ENCODE assay signal across 22 cellular contexts in genomic region chr7:155681663-155682062, GRCh38. TPM values are rescaled to one million over a fixed set of nuclear protein-coding genes. Genes with fewer than 3 reads are reported as not detected.
A peak's percentile ranks its signal among the peaks of the same experiment; 100 is the strongest.
DNase-seq lines count a peak whose midpoint lies in the region; ATAC-seq lines count a peak whose summit lies in the region.
"Had no signal": no experiment of that assay in that cellular context is flagged by ENCODE, and none has a peak within 500 bp of the region (broad histone marks: within the 10 kb centered on the region; RNA-seq: fewer than 3 reads in every experiment).

No MANE protein-coding gene starts in this region.

- peaks cover 63% of the 10 kb centered on the region for H3K4me1 Mint-ChIP-seq in activated naive CD8-positive, alpha-beta T cell (ENCODE audit: low read depth)
- peaks cover 60% of the 10 kb centered on the region for H3K4me1 Mint-ChIP-seq in activated naive CD8-positive, alpha-beta T cell treated with anti-CD3 and anti-CD28 coated beads for 36 hours
- peaks cover 40 to 63% of the 10 kb centered on the region in 2 donors for H3K4me1 Mint-ChIP-seq in effector memory CD8-positive, alpha-beta T cell (ENCODE audit: low read depth in 2 of 2)
- H3K4me1 Mint-ChIP-seq in stimulated activated naive B cell treated with anti-CD40 and anti-IgM and Interleukin-4, amounts not matched to agents 10 μg/mL and 1 μg/mL and 100 μg/mL, for 72 hours, result peaks cover 22 to 52% of the 10 kb centered on the region in 2 donors

- H3K27me3 Mint-ChIP-seq in activated naive CD8-positive, alpha-beta T cell, result no peaks in the 10 kb centered on the region
- H3K27me3 Mint-ChIP-seq in activated naive CD8-positive, alpha-beta T cell treated with anti-CD3 and anti-CD28 coated beads for 36 hours, result no peaks in the 10 kb centered on the region
- no peaks in the 10 kb centered on the region for H3K27me3 Mint-ChIP-seq in effector memory CD8-positive, alpha-beta T cell
- H3K27me3 Mint-ChIP-seq in stimulated activated naive B cell treated with anti-CD40 and anti-IgM and Interleukin-4, amounts not matched to agents 10 μg/mL and 1 μg/mL and 100 μg/mL, for 72 hours, result no peaks in the 10 kb centered on the region

- ATAC-seq in HG03442 (IDR thresholded peaks at IDR 0.05; ENCODE audit: unreplicated experiment), result peak; percentile 33
- no peak for ATAC-seq in effector memory CD8-positive, alpha-beta T cell (replicated peaks)
- ATAC-seq in stimulated activated naive B cell treated with anti-CD40 and anti-IgM and Interleukin-4, amounts not matched to agents 10 μg/mL and 1 μg/mL and 100 μg/mL, for 72 hours (replicated peaks), result peak; percentile 46 to 63
- ATAC-seq: right cardiac atrium had no signal

- H3K27ac Mint-ChIP-seq in activated naive CD8-positive, alpha-beta T cell, result peak overlapping the region; percentile 72
- no peak overlapping the region for H3K27ac Mint-ChIP-seq in activated naive CD8-positive, alpha-beta T cell treated with anti-CD3 and anti-CD28 coated beads for 36 hours
- peak overlapping the region; percentile 7 to 84 for H3K27ac Mint-ChIP-seq in effector memory CD8-positive, alpha-beta T cell
- H3K27ac Mint-ChIP-seq in stimulated activated naive B cell treated with anti-CD40 and anti-IgM and Interleukin-4, amounts not matched to agents 10 μg/mL and 1 μg/mL and 100 μg/mL, for 72 hours, result peak overlapping the region; percentile 4

- DNase-seq in activated naive CD8-positive, alpha-beta T cell treated with anti-CD3 and anti-CD28 coated beads for 36 hours, result no peak
- DNase-seq in effector memory CD8-positive, alpha-beta T cell, result no peak
- DNase-seq in stimulated activated naive B cell treated with anti-CD40 and anti-IgM and Interleukin-4, amounts not matched to agents 10 μg/mL and 1 μg/mL and 100 μg/mL, for 72 hours, result no peak
- DNase-seq in stimulated activated CD4-positive, alpha-beta T cell treated with anti-CD3 and anti-CD28 coated beads, Interleukin-2, amount 100 ng/mL, for 48 hours, result no peak
- no peak for DNase-seq in dedifferentiated amniotic fluid mesenchymal stem cell (ENCODE audit: extremely low spot score)
- no peak for DNase-seq in nucleus accumbens (lab: John Stamatoyannopoulos, UW)
- DNase-seq: activated naive CD4-positive, alpha-beta T cell; Caco-2; caudate nucleus; dermis blood vessel endothelial cell; DND-41; GOT3; mucosa of descending colon; NCI-H1930; NCI-H69; right cardiac atrium; RPMI8226; SK-N-SH; transverse colon had no signal

- peaks cover 21% of the 10 kb centered on the region for H3K36me3 Mint-ChIP-seq in activated naive CD8-positive, alpha-beta T cell
- peaks cover 43% of the 10 kb centered on the region for H3K36me3 Mint-ChIP-seq in activated naive CD8-positive, alpha-beta T cell treated with anti-CD3 and anti-CD28 coated beads for 36 hours
- H3K36me3 Mint-ChIP-seq in effector memory CD8-positive, alpha-beta T cell (ENCODE audit: insufficient read depth), result peaks cover 66% of the 10 kb centered on the region
- H3K36me3 Mint-ChIP-seq in stimulated activated naive B cell treated with anti-CD40 and anti-IgM and Interleukin-4, amounts not matched to agents 10 μg/mL and 1 μg/mL and 100 μg/mL, for 72 hours, result peaks cover 39 to 50% of the 10 kb centered on the region in 2 donors

- no peaks in the 10 kb centered on the region for H3K9me3 Mint-ChIP-seq in activated naive CD8-positive, alpha-beta T cell (ENCODE audit: low read depth)
- H3K9me3 Mint-ChIP-seq in activated naive CD8-positive, alpha-beta T cell treated with anti-CD3 and anti-CD28 coated beads for 36 hours, result peaks cover 4% of the 10 kb centered on the region
- peaks cover 0 to 2% of the 10 kb centered on the region in 2 donors for H3K9me3 Mint-ChIP-seq in effector memory CD8-positive, alpha-beta T cell
- H3K9me3 Mint-ChIP-seq in stimulated activated naive B cell treated with anti-CD40 and anti-IgM and Interleukin-4, amounts not matched to agents 10 μg/mL and 1 μg/mL and 100 μg/mL, for 72 hours, result peaks cover 2 to 3% of the 10 kb centered on the region in 2 donors
- H3K9me3 Mint-ChIP-seq: neural crest cell had no signal

- no peak overlapping the region for H3K4me3 Mint-ChIP-seq in activated naive CD8-positive, alpha-beta T cell
- no peak overlapping the region for H3K4me3 Mint-ChIP-seq in activated naive CD8-positive, alpha-beta T cell treated with anti-CD3 and anti-CD28 coated beads for 36 hours
- no peak overlapping the region for H3K4me3 Mint-ChIP-seq in effector memory CD8-positive, alpha-beta T cell
- peak overlapping the region in 1 of 2 donors; percentile 23 for H3K4me3 Mint-ChIP-seq in stimulated activated naive B cell treated with anti-CD40 and anti-IgM and Interleukin-4, amounts not matched to agents 10 μg/mL and 1 μg/mL and 100 μg/mL, for 72 hours
- H3K4me3 Mint-ChIP-seq: neural crest cell had no signal

RNA-seq across cellular contexts. Expression of gene RBM33, which starts 37.2 kb away (rescaled TPM):
- total RNA-seq in activated naive CD8-positive, alpha-beta T cell treated with anti-CD3 and anti-CD28 coated beads for 36 hours, result 10 to 100 TPM; 69.8 to 74.6 TPM
